In genomic region chr5:76473676-76474075, GRCh38 we compare ENCODE assay signal across 10 cellular contexts.
DNase-seq lines count a peak whose midpoint lies in the region; ATAC-seq and TF ChIP-seq lines count a peak whose summit lies in the region.
"Had no signal": no experiment of that assay in that cellular context is flagged by ENCODE, and none has a peak within 500 bp of the region (broad histone marks: within the 10 kb centered on the region; RNA-seq: fewer than 3 reads in every experiment).

No MANE protein-coding gene starts in this region.

- peak overlapping the region; percentile 38 for H3K4me3 Mint-ChIP-seq in activated naive CD4-positive, alpha-beta T cell treated with anti-CD3 and anti-CD28 coated beads for 36 hours

- no peak overlapping the region for H3K18ac ChIP-seq in neuronal stem cell (ENCODE audit: low read length)

- no peak for TF ChIP-seq POLR2A in GM18505 (IDR thresholded peaks at IDR 0.05; ENCODE audit: borderline replicate concordance, extremely low read depth, insufficient read depth, insufficient read length)

- H4K20me1 ChIP-seq in DND-41 (ENCODE audit: insufficient read depth, low read length) = no peaks in the 10 kb centered on the region

- ATAC-seq in DND-41 (ENCODE audit: insufficient read depth, low read depth) (peak; percentile 93), esophagus mucosa (no peak), GM18505 (IDR thresholded peaks at IDR 0.05; ENCODE audit: unreplicated experiment) (no peak)
- ATAC-seq: psoas muscle had no signal

- no peak overlapping the region for H3K4me2 ChIP-seq in DND-41 (ENCODE audit: insufficient read depth, low read length)
- H3K4me2 ChIP-seq in neuronal stem cell (ENCODE audit: insufficient read depth, low read length, poor library complexity, severe bottlenecking) = no peak overlapping the region

- no peak overlapping the region for H3K9ac ChIP-seq in DND-41 (ENCODE audit: low read depth, low read length)
- no peak overlapping the region for H3K9ac ChIP-seq in neuronal stem cell (ENCODE audit: low read depth, low read length, poor library complexity)

- WGBS in neuronal stem cell (ENCODE audit: extremely low coverage in 2 of 2, insufficient read length in 2 of 2, insufficient replicate concordance in 1 of 2), 2 donors = no CpG with 5 or more reads among the region's 3 CpGs

- peak overlapping the region; percentile 92 for H3K27ac Mint-ChIP-seq in activated naive CD4-positive, alpha-beta T cell treated with anti-CD3 and anti-CD28 coated beads for 36 hours

- H3K23ac ChIP-seq in neuronal stem cell (ENCODE audit: low read depth, low read length, poor library complexity) = no peak overlapping the region

- no peak for TF ChIP-seq CTCF in DND-41 (IDR thresholded peaks at IDR 0.05; ENCODE audit: borderline replicate concordance, extremely low read depth, low read length, poor library complexity, severe bottlenecking)

- H3K4ac ChIP-seq in neuronal stem cell (ENCODE audit: low read length) = no peak overlapping the region

- intact Hi-C loops in activated naive CD4-positive, alpha-beta T cell treated with anti-CD3 and anti-CD28 coated beads for 36 hours (cut with micrococcal nuclease) = loop anchor here (1.0 to 10.0 kb wide), 11 partner anchors 48 to 1419 kb away; partner anchors contain the start of genes CERT1, F2R, GCNT4 and POLK

- no peaks in the 10 kb centered on the region for H3K79me2 ChIP-seq in DND-41 (ENCODE audit: insufficient read depth, low read length)

- no peaks in the 10 kb centered on the region for H3K79me1 ChIP-seq in neuronal stem cell (ENCODE audit: low read depth, low read length)

- H3K4me1 Mint-ChIP-seq in activated naive CD4-positive, alpha-beta T cell treated with anti-CD3 and anti-CD28 coated beads for 36 hours (ENCODE audit: low read depth) = peaks cover 76% of the 10 kb centered on the region

- H3K36me3 ChIP-seq in DND-41 (ENCODE audit: insufficient read depth, low read length) (no peaks in the 10 kb centered on the region), neuronal stem cell (replicated peaks in 1 of 2; ENCODE audit: control insufficient read depth in 2 of 2, insufficient read depth in 2 of 2, low read length in 2 of 2) (no peaks in the 10 kb centered on the region)

- H3K9me3 Mint-ChIP-seq in activated naive CD4-positive, alpha-beta T cell treated with anti-CD3 and anti-CD28 coated beads for 36 hours = no peaks in the 10 kb centered on the region

- H3K27me3 ChIP-seq in DND-41 (ENCODE audit: insufficient read depth, low read length, poor library complexity) (no peaks in the 10 kb centered on the region), neuronal stem cell (ENCODE audit: control insufficient read depth in 3 of 3, insufficient read depth in 3 of 3, low read depth in 1 of 3, low read length in 3 of 3) (no peaks in the 10 kb centered on the region)

- H2AFZ ChIP-seq in DND-41 (ENCODE audit: low read depth, low read length) (no peak overlapping the region), neuronal stem cell (ENCODE audit: low read length) (no peak overlapping the region)

- no peaks in the 10 kb centered on the region for H3K27me3 Mint-ChIP-seq in activated naive CD4-positive, alpha-beta T cell treated with anti-CD3 and anti-CD28 coated beads for 36 hours (ENCODE audit: low read depth)

- H2AK5ac ChIP-seq in neuronal stem cell (ENCODE audit: low read depth, low read length) = no peak overlapping the region

- DNase-seq in DND-41 (peak; percentile 55), T-helper 9 cell (peak; percentile 41), NOMO-1 (lab: John Stamatoyannopoulos, UW; ENCODE audit: unreplicated experiment in 2 of 2) (no peak), neuronal stem cell (ENCODE audit: low spot score) (no peak)
- DNase-seq in activated naive CD4-positive, alpha-beta T cell treated with anti-CD3 and anti-CD28 coated beads for 36 hours = peak; percentile 90
- DNase-seq in stimulated activated CD4-positive, alpha-beta T cell treated with anti-CD3 and anti-CD28 coated beads, Interleukin-4, amount 100 ng/mL, for 48 hours (ENCODE audit: low read depth in 2 of 2) = peak; percentile 27 to 40
- DNase-seq: islet precursor cell, psoas muscle had no signal

- H3K4me3 ChIP-seq in DND-41 (ENCODE audit: low read depth in 1 of 2, low read length in 2 of 2) (no peak overlapping the region), neuronal stem cell (ENCODE audit: low read length in 2 of 2) (no peak overlapping the region)
- H3K4me3 ChIP-seq: psoas muscle had no signal

- no peak overlapping the region for H2BK15ac ChIP-seq in neuronal stem cell (ENCODE audit: low read length)

- H3K4me1 ChIP-seq in DND-41 (ENCODE audit: insufficient read depth, low read length) (peaks cover 10% of the 10 kb centered on the region), neuronal stem cell (ENCODE audit: control insufficient read depth in 2 of 2, insufficient read depth in 1 of 2, low read depth in 1 of 2, low read length in 2 of 2) (peaks cover 0 to 1% of the 10 kb centered on the region in 2 donors)
- H3K4me1 ChIP-seq: psoas muscle had no signal

- no peak overlapping the region for H4K91ac ChIP-seq in neuronal stem cell (ENCODE audit: low read depth, low read length, poor library complexity)

- H3K27ac ChIP-seq in DND-41 (ENCODE audit: low read length) (no peak overlapping the region), neuronal stem cell (replicated peaks; ENCODE audit: low read length) (no peak overlapping the region)
- H3K27ac ChIP-seq: psoas muscle had no signal

- H3K14ac ChIP-seq in neuronal stem cell (ENCODE audit: low read length) = no peak overlapping the region

- CTCF ChIA-PET in activated naive CD4-positive, alpha-beta T cell treated with anti-CD3 and anti-CD28 coated beads for 36 hours (lab: Charles Lee) = interaction anchor here (0.5 to 2.6 kb wide), 6 partner anchors 11 to 557 kb away, joined by 3 to 15 read pairs (median 4); partner anchors contain the start of gene IQGAP2

- H2BK120ac ChIP-seq in neuronal stem cell (ENCODE audit: low read depth, low read length) = no peak overlapping the region

- H4K8ac ChIP-seq in neuronal stem cell (ENCODE audit: low read depth, low read length) = no peak overlapping the region

- H3K36me3 Mint-ChIP-seq in activated naive CD4-positive, alpha-beta T cell treated with anti-CD3 and anti-CD28 coated beads for 36 hours (ENCODE audit: low read depth) = peaks cover 3% of the 10 kb centered on the region

- no peak overlapping the region for H2BK12ac ChIP-seq in neuronal stem cell (ENCODE audit: low read length)

- no peaks in the 10 kb centered on the region for H3K9me3 ChIP-seq in DND-41 (ENCODE audit: insufficient read depth, low read length, severe bottlenecking)
- no peaks in the 10 kb centered on the region for H3K9me3 ChIP-seq in neuronal stem cell (replicated peaks in 1 of 2; ENCODE audit: control insufficient read depth in 2 of 2, insufficient read depth in 1 of 2, low read depth in 1 of 2, low read length in 2 of 2)
- H3K9me3 ChIP-seq: psoas muscle had no signal

- H2BK5ac ChIP-seq in neuronal stem cell (ENCODE audit: low read length) = no peak overlapping the region

Comparison
In these comparisons a context has a peak if more than half of its experiments do, and no peak if none do; other contexts are left out.
1. DNase-seq: peak in DND-41 (single experiment), T-helper 9 cell (single experiment), activated naive CD4-positive, alpha-beta T cell treated with anti-CD3 and anti-CD28 coated beads for 36 hours (single experiment) and stimulated activated CD4-positive, alpha-beta T cell treated with anti-CD3 and anti-CD28 coated beads, Interleukin-4, amount 100 ng/mL, for 48 hours (2 of 2); none in NOMO-1 (0 of 2) and neuronal stem cell (single experiment).